Comparison of ENCODE assay signal across 9 cellular contexts in genomic region chr2:86036790-86037138, GRCh38.
DNase-seq lines count a peak whose midpoint lies in the region; ATAC-seq lines count a peak whose summit lies in the region.
"Had no signal": no experiment of that assay in that cellular context is flagged by ENCODE, and none has a peak within 500 bp of the region (broad histone marks: within the 10 kb centered on the region; RNA-seq: fewer than 3 reads in every experiment).

No MANE protein-coding gene starts in this region.

- peak overlapping the region; percentile 77 for H3K4me3 Mint-ChIP-seq in stimulated activated naive CD8-positive, alpha-beta T cell treated with anti-CD3 and anti-CD28 coated beads, Interleukin-15, Interleukin-2, amounts not matched to agents 100 ng/mL and 50 ng/mL, for 24 hours

- WGBS in neuronal stem cell (ENCODE audit: extremely low coverage in 2 of 2, insufficient read length in 2 of 2, insufficient replicate concordance in 1 of 2), 2 donors: no CpG with 5 or more reads among the region's 5 CpGs

- no peak overlapping the region for H3K23ac ChIP-seq in neuronal stem cell (ENCODE audit: low read depth, low read length, poor library complexity)

- H4K8ac ChIP-seq in neuronal stem cell (ENCODE audit: low read depth, low read length): no peak overlapping the region

- H3K27ac Mint-ChIP-seq in stimulated activated naive CD8-positive, alpha-beta T cell treated with anti-CD3 and anti-CD28 coated beads, Interleukin-15, Interleukin-2, amounts not matched to agents 100 ng/mL and 50 ng/mL, for 24 hours: peak overlapping the region; percentile 97

- no peaks in the 10 kb centered on the region for H3K27me3 Mint-ChIP-seq in stimulated activated naive CD8-positive, alpha-beta T cell treated with anti-CD3 and anti-CD28 coated beads, Interleukin-15, Interleukin-2, amounts not matched to agents 100 ng/mL and 50 ng/mL, for 24 hours

- no peak overlapping the region for H2BK12ac ChIP-seq in neuronal stem cell (ENCODE audit: low read length)

- H2AFZ ChIP-seq in neuronal stem cell (ENCODE audit: low read length): peak overlapping the region; percentile 80

- no peak overlapping the region for H3K4me2 ChIP-seq in neuronal stem cell (ENCODE audit: insufficient read depth, low read length, poor library complexity, severe bottlenecking)

- no peaks in the 10 kb centered on the region for H3K9me3 ChIP-seq in effector memory CD4-positive, alpha-beta T cell (ENCODE audit: control insufficient read depth, low read length)
- H3K9me3 ChIP-seq in neuronal stem cell (replicated peaks in 1 of 2; ENCODE audit: control insufficient read depth in 2 of 2, insufficient read depth in 1 of 2, low read depth in 1 of 2, low read length in 2 of 2): no peaks in the 10 kb centered on the region

- peaks cover 84% of the 10 kb centered on the region for H3K36me3 Mint-ChIP-seq in stimulated activated naive CD8-positive, alpha-beta T cell treated with anti-CD3 and anti-CD28 coated beads, Interleukin-15, Interleukin-2, amounts not matched to agents 100 ng/mL and 50 ng/mL, for 24 hours (ENCODE audit: low read depth)

- no peak overlapping the region for H3K4me3 ChIP-seq in effector memory CD4-positive, alpha-beta T cell (ENCODE audit: insufficient read depth, low read depth, low read length, poor library complexity, severe bottlenecking)
- no peak overlapping the region for H3K4me3 ChIP-seq in neuronal stem cell (ENCODE audit: low read length in 2 of 2)

- peaks cover 16% of the 10 kb centered on the region for H3K36me3 ChIP-seq in effector memory CD4-positive, alpha-beta T cell (ENCODE audit: control insufficient read depth, insufficient read depth, low read length)
- H3K36me3 ChIP-seq in neuronal stem cell (replicated peaks in 1 of 2; ENCODE audit: control insufficient read depth in 2 of 2, insufficient read depth in 2 of 2, low read length in 2 of 2): peaks cover 59 to 95% of the 10 kb centered on the region in 2 donors

- no peak overlapping the region for H3K4ac ChIP-seq in neuronal stem cell (ENCODE audit: low read length)

- no peak overlapping the region for H3K14ac ChIP-seq in neuronal stem cell (ENCODE audit: low read length)

- peak overlapping the region; percentile 93 for H3K27ac ChIP-seq in effector memory CD4-positive, alpha-beta T cell (ENCODE audit: insufficient read depth, low read length, poor library complexity, severe bottlenecking)
- no peak overlapping the region for H3K27ac ChIP-seq in neuronal stem cell (replicated peaks; ENCODE audit: low read length)

- H3K18ac ChIP-seq in neuronal stem cell (ENCODE audit: low read length): no peak overlapping the region

- H4K91ac ChIP-seq in neuronal stem cell (ENCODE audit: low read depth, low read length, poor library complexity): no peak overlapping the region

- peaks cover 2% of the 10 kb centered on the region for H3K79me1 ChIP-seq in neuronal stem cell (ENCODE audit: low read depth, low read length)

- no peaks in the 10 kb centered on the region for H3K9me3 Mint-ChIP-seq in stimulated activated naive CD8-positive, alpha-beta T cell treated with anti-CD3 and anti-CD28 coated beads, Interleukin-15, Interleukin-2, amounts not matched to agents 100 ng/mL and 50 ng/mL, for 24 hours

- H3K9ac ChIP-seq in neuronal stem cell (ENCODE audit: low read depth, low read length, poor library complexity): no peak overlapping the region

- no peak overlapping the region for H2BK120ac ChIP-seq in neuronal stem cell (ENCODE audit: low read depth, low read length)

- no peak overlapping the region for H2AK5ac ChIP-seq in neuronal stem cell (ENCODE audit: low read depth, low read length)

- no peak overlapping the region for H2BK5ac ChIP-seq in neuronal stem cell (ENCODE audit: low read length)

- H3K27me3 ChIP-seq in effector memory CD4-positive, alpha-beta T cell (replicated peaks; ENCODE audit: control insufficient read depth, insufficient read depth, low read length, poor library complexity, severe bottlenecking): no peaks in the 10 kb centered on the region
- H3K27me3 ChIP-seq in neuronal stem cell (ENCODE audit: control insufficient read depth in 3 of 3, insufficient read depth in 3 of 3, low read depth in 1 of 3, low read length in 3 of 3): no peaks in the 10 kb centered on the region

- ATAC-seq in stimulated activated naive CD8-positive, alpha-beta T cell treated with anti-CD3 and anti-CD28 coated beads, Interleukin-15, Interleukin-2, amounts not matched to agents 100 U/mL and 50 U/mL, for 24 hours: no peak
- ATAC-seq in HG02678 (IDR thresholded peaks at IDR 0.05; ENCODE audit: unreplicated experiment) (no peak), HG02571 (IDR thresholded peaks at IDR 0.05; ENCODE audit: unreplicated experiment) (no peak), GM21786 (IDR thresholded peaks at IDR 0.05; ENCODE audit: unreplicated experiment) (no peak)

- H3K4me1 ChIP-seq in effector memory CD4-positive, alpha-beta T cell (ENCODE audit: control insufficient read depth, insufficient read depth, low read length, poor library complexity, severe bottlenecking): peaks cover 74% of the 10 kb centered on the region
- H3K4me1 ChIP-seq in neuronal stem cell (ENCODE audit: control insufficient read depth in 2 of 2, insufficient read depth in 1 of 2, low read depth in 1 of 2, low read length in 2 of 2): peaks cover 11 to 28% of the 10 kb centered on the region in 2 donors

- no peak overlapping the region for H2BK15ac ChIP-seq in neuronal stem cell (ENCODE audit: low read length)

- H3K4me1 Mint-ChIP-seq in stimulated activated naive CD8-positive, alpha-beta T cell treated with anti-CD3 and anti-CD28 coated beads, Interleukin-15, Interleukin-2, amounts not matched to agents 100 ng/mL and 50 ng/mL, for 24 hours (ENCODE audit: low read depth): peaks cover 78% of the 10 kb centered on the region

- DNase-seq in stimulated activated naive CD8-positive, alpha-beta T cell treated with anti-CD3 and anti-CD28 coated beads, Interleukin-15, Interleukin-2, amounts not matched to agents 100 U/mL and 50 U/mL, for 24 hours: no peak
- no peak for DNase-seq in effector memory CD4-positive, alpha-beta T cell
- DNase-seq in neuronal stem cell (ENCODE audit: low spot score): no peak
- no peak for DNase-seq in NCI-H146 treated with DMSO at 0.1 percent for 48 hours (lab: John Stamatoyannopoulos, UW; ENCODE audit: unreplicated experiment)
- DNase-seq: NCI-H526 treated with DMSO at 0.1 percent for 48 hours had no signal
